8 cellular contexts compared by ENCODE assay signal in the genomic region with DNA sequence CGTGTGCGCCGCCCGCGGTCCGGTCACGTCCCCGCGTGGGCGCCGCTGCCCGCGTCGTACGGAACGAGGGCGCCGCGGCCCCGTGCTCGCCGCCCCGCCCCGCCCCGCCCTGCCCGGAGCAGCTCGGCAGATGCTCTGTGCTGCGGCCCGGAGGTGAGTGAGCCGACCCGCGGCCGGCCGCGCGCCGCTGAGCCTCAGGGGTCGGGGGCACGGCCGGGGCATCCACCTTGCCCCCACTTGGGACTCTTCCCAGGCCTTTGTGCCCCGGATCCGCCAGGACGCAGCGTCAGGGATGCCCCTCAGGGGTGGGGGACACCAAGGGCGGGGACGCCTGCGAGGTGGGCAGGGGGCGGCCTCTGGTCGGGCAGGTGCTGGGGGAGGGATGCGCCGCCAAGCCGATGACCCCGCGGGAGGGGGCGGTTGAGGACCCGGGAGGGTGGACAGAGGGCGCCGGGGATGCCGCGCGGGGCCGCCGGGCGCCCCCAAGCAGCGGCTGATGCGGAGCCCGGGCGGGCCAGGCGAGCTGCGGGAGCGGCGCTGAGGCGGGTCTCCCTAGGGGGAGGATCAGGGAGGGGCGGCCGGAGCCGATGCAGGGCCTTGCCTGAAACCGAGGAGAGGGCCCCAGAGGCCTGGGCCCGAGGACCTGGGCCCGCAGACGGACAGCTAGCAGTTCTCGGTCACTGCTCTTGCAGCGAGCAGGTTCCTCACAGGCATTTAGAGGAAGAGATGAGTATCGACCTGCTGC. TPM values are rescaled to one million over a fixed set of nuclear protein-coding genes. Genes with fewer than 3 reads are reported as not detected.
DNase-seq lines count a peak whose midpoint lies in the region; ATAC-seq and TF ChIP-seq lines count a peak whose summit lies in the region.

A gene (plus strand): TSS at position 102 of the 745 bp plus-strand sequence. CDS start 25,177 bp downstream, outside the sequence.

- H3K9ac ChIP-seq in BLaER1 treated with 17β-estradiol and CSF1 and Interleukin-3, amounts not matched to agents 10 nM and 100 nM = peak within 1 kb of the TSS; percentile 55 to 81 (median 66); a peak in 21 of 22 replicates

- H3K27ac ChIP-seq in BLaER1 treated with 17β-estradiol and CSF1 and Interleukin-3, amounts not matched to agents 10 nM and 100 nM = peak within 1 kb of the TSS in 2 of 11 experiments; percentile 6 to 21; a peak in 1 of 22 replicates
- H3K27ac ChIP-seq in psoas muscle = no peak within 1 kb of the TSS

- intact Hi-C loops in left ventricle myocardium superior (cut with micrococcal nuclease) (no loop called here), psoas muscle (cut with DNase I) (no loop called here)

- no peaks in the 10 kb centered on the region for H3K36me3 ChIP-seq in BLaER1 treated with 17β-estradiol and CSF1 and Interleukin-3, amounts not matched to agents 10 nM and 100 nM
- H3K36me3 ChIP-seq in psoas muscle (ENCODE audit: insufficient read depth in 1 of 2, low read depth in 1 of 2) = no peaks in the 10 kb centered on the region

- peak within 1 kb of the TSS; percentile 94 to 100 (median 97) for H3K4me2 ChIP-seq in BLaER1 treated with 17β-estradiol and CSF1 and Interleukin-3, amounts not matched to agents 10 nM and 100 nM

- peaks cover 9% of the 10 kb centered on the region for H3K4me1 Mint-ChIP-seq in activated naive CD8-positive, alpha-beta T cell (ENCODE audit: low read depth)

- H3K4me3 Mint-ChIP-seq in activated naive CD8-positive, alpha-beta T cell = peak within 1 kb of the TSS; percentile 89

- H3K36me3 Mint-ChIP-seq in activated naive CD8-positive, alpha-beta T cell = no peaks in the 10 kb centered on the region

- ATAC-seq in left ventricle myocardium superior (peak; percentile 13), psoas muscle (peak; percentile 16 to 30 (median 20)), HG03571 (IDR thresholded peaks at IDR 0.05; ENCODE audit: unreplicated experiment) (no peak)

- peaks cover 0 to 47% (median 12%) of the 10 kb centered on the region in 11 experiments; a peak in 15 of 22 replicates for H4K20me1 ChIP-seq in BLaER1 treated with 17β-estradiol and CSF1 and Interleukin-3, amounts not matched to agents 10 nM and 100 nM

- TF ChIP-seq CTCF in psoas muscle (IDR thresholded peaks at IDR 0.05) = no peak

- peaks cover 0 to 25% (median 20%) of the 10 kb centered on the region in 11 experiments; a peak in 14 of 22 replicates for H3K27me3 ChIP-seq in BLaER1 treated with 17β-estradiol and CSF1 and Interleukin-3, amounts not matched to agents 10 nM and 100 nM
- peaks cover 0 to 11% (median 2%) of the 10 kb centered on the region in 3 donors for H3K27me3 ChIP-seq in psoas muscle (ENCODE audit: insufficient read depth in 3 of 3, low read length in 2 of 3)

- H3K9me3 ChIP-seq in BLaER1 treated with 17β-estradiol and CSF1 and Interleukin-3, amounts not matched to agents 10 nM and 100 nM (replicated peaks in 1 of 11) = no peaks in the 10 kb centered on the region
- H3K9me3 ChIP-seq in psoas muscle = no peaks in the 10 kb centered on the region

- H3K9me3 Mint-ChIP-seq in activated naive CD8-positive, alpha-beta T cell (ENCODE audit: low read depth) = no peaks in the 10 kb centered on the region

- H3K4me3 ChIP-seq in BLaER1 treated with 17β-estradiol and CSF1 and Interleukin-3, amounts not matched to agents 10 nM and 100 nM = peak within 1 kb of the TSS; percentile 54 to 77 (median 68)
- peak within 1 kb of the TSS; percentile 62 for H3K4me3 ChIP-seq in psoas muscle

- peaks cover 5% of the 10 kb centered on the region for H3K27me3 Mint-ChIP-seq in activated naive CD8-positive, alpha-beta T cell

- peak within 1 kb of the TSS; percentile 75 for H3K27ac Mint-ChIP-seq in activated naive CD8-positive, alpha-beta T cell

- DNase-seq in GM19238 (ENCODE audit: insufficient read length, low spot score) = peak; percentile 40
- DNase-seq in NCI-H1105 treated with DMSO at 0.1 percent for 48 hours (lab: John Stamatoyannopoulos, UW) = peak; percentile 31
- peak; percentile 39 for DNase-seq in left ventricle myocardium superior
- DNase-seq in psoas muscle = peak; percentile 36 to 59
- no peak for DNase-seq in NCI-H128 (lab: John Stamatoyannopoulos, UW; ENCODE audit: unreplicated experiment)

- WGBS in psoas muscle, 3 donors = 3 to 6% (median 3%) methylated on average over 36 to 81 of the region's 83 CpGs

- peaks cover 39 to 93% (median 89%) of the 10 kb centered on the region in 10 experiments for H3K4me1 ChIP-seq in BLaER1 treated with 17β-estradiol and CSF1 and Interleukin-3, amounts not matched to agents 10 nM and 100 nM
- H3K4me1 ChIP-seq in psoas muscle = no peaks in the 10 kb centered on the region

RNA-seq across cellular contexts. Expression of the gene that starts here (rescaled TPM):
- 3.3 TPM for total RNA-seq in left ventricle myocardium superior
- total RNA-seq in psoas muscle = 1 to 10 TPM; 1.5 to 3.9 (median 1.9) TPM
- polyA plus RNA-seq in psoas muscle = 1 to 10 TPM in 2 of 3 donors, under 1 TPM in 1; 0.99 to 2.2 (median 1.6) TPM
